Comparison of ENCODE assay signal across 1 cellular context in the genomic region with DNA sequence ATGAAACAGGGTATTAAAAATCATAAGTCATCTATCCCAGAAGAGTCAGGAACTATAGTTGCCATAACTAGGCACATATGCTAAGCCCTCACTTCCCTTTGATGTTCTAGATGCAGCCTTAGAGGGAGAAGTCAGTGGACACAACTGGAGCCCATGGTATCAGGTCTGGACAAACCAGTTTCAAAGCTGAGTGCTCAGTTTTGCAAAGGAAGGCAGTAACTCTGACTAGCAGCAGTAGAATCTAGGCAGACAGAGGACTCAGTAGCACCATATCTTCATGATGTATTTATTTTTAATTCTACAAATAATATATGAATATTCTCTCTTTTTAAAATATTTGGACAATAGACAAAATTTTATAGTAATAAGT.
TF ChIP-seq lines count a peak whose summit lies in the region.

No MANE protein-coding gene starts in this region.

TF ChIP-seq in HepG2, 621 proteins besides CTCF, POLR2A, EP300 and RAD21 (continued from another document):
- TF ChIP-seq, protein P1, sequence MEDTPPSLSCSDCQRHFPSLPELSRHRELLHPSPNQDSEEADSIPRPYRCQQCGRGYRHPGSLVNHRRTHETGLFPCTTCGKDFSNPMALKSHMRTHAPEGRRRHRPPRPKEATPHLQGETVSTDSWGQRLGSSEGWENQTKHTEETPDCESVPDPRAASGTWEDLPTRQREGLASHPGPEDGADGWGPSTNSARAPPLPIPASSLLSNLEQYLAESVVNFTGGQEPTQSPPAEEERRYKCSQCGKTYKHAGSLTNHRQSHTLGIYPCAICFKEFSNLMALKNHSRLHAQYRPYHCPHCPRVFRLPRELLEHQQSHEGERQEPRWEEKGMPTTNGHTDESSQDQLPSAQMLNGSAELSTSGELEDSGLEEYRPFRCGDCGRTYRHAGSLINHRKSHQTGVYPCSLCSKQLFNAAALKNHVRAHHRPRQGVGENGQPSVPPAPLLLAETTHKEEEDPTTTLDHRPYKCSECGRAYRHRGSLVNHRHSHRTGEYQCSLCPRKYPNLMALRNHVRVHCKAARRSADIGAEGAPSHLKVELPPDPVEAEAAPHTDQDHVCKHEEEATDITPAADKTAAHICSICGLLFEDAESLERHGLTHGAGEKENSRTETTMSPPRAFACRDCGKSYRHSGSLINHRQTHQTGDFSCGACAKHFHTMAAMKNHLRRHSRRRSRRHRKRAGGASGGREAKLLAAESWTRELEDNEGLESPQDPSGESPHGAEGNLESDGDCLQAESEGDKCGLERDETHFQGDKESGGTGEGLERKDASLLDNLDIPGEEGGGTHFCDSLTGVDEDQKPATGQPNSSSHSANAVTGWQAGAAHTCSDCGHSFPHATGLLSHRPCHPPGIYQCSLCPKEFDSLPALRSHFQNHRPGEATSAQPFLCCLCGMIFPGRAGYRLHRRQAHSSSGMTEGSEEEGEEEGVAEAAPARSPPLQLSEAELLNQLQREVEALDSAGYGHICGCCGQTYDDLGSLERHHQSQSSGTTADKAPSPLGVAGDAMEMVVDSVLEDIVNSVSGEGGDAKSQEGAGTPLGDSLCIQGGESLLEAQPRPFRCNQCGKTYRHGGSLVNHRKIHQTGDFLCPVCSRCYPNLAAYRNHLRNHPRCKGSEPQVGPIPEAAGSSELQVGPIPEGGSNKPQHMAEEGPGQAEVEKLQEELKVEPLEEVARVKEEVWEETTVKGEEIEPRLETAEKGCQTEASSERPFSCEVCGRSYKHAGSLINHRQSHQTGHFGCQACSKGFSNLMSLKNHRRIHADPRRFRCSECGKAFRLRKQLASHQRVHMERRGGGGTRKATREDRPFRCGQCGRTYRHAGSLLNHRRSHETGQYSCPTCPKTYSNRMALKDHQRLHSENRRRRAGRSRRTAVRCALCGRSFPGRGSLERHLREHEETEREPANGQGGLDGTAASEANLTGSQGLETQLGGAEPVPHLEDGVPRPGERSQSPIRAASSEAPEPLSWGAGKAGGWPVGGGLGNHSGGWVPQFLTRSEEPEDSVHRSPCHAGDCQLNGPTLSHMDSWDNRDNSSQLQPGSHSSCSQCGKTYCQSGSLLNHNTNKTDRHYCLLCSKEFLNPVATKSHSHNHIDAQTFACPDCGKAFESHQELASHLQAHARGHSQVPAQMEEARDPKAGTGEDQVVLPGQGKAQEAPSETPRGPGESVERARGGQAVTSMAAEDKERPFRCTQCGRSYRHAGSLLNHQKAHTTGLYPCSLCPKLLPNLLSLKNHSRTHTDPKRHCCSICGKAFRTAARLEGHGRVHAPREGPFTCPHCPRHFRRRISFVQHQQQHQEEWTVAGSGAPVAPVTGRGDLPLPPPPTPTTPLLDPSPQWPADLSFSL (CRISPR knock-in tag; IDR thresholded peaks at IDR 0.05), result no peak
- TF ChIP-seq ZNF274 (CRISPR knock-in tag; IDR thresholded peaks at IDR 0.05) (no peak), ZNF549 (CRISPR knock-in tag; IDR thresholded peaks at IDR 0.05) (no peak), ISL2 (CRISPR knock-in tag; IDR thresholded peaks at IDR 0.05) (no peak), MTF2 (CRISPR knock-in tag; IDR thresholded peaks at IDR 0.05; ENCODE audit: borderline replicate concordance) (no peak), ZNF501 (CRISPR knock-in tag; IDR thresholded peaks at IDR 0.05) (no peak)
- TF ChIP-seq, protein P2, sequence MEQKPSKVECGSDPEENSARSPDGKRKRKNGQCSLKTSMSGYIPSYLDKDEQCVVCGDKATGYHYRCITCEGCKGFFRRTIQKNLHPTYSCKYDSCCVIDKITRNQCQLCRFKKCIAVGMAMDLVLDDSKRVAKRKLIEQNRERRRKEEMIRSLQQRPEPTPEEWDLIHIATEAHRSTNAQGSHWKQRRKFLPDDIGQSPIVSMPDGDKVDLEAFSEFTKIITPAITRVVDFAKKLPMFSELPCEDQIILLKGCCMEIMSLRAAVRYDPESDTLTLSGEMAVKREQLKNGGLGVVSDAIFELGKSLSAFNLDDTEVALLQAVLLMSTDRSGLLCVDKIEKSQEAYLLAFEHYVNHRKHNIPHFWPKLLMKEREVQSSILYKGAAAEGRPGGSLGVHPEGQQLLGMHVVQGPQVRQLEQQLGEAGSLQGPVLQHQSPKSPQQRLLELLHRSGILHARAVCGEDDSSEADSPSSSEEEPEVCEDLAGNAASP (CRISPR knock-in tag; IDR thresholded peaks at IDR 0.05; ENCODE audit: borderline replicate concordance), result no peak
